Comparison of ENCODE assay signal across 34 cellular contexts in the genomic region with DNA sequence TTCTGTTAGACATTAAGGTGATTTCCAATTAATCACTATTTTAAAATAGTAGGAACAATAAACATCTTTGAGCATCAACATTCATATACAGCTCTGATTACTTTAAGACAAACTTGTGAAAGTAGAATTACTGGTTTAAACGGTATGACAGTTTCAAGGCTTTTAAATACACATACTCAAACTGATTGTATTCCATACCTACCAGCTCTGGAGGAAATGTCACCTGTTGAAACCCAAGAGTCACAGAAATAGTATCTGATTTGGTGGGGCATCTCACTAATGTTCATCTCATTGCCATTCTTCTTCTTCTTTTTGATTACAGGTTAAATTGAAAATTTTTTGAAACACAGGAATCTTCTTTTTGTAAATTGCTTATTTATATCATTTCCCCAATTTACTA.
"Had no signal": no experiment of that assay in that cellular context is flagged by ENCODE, and none has a peak within 500 bp of the region (broad histone marks: within the 10 kb centered on the region; RNA-seq: fewer than 3 reads in every experiment).

No MANE protein-coding gene starts in this region.

- H3K27me3 ChIP-seq: adrenal gland, body of pancreas, brain microvascular endothelial cell, breast epithelium had no signal

- H3K9me3 ChIP-seq: adrenal gland, body of pancreas, breast epithelium had no signal

- H3K36me3 ChIP-seq: brain microvascular endothelial cell had no signal

- H3K4me3 ChIP-seq: adrenal gland, body of pancreas, breast epithelium had no signal

- H3K27ac Mint-ChIP-seq: activated B cell treated with CpG ODN at 0.5 μM for 24 hours; activated CD4-positive, alpha-beta memory T cell treated with anti-CD3 and anti-CD28 coated beads for 36 hours; activated CD4-positive, alpha-beta T cell treated with anti-CD3 and anti-CD28 coated beads, Interleukin-2, amount 10 ng/mL, durations not matched to agents 24 days and 14 days; activated CD8-positive, alpha-beta T cell treated with anti-CD3 and anti-CD28 coated beads for 36 hours; activated naive CD4-positive, alpha-beta T cell treated with anti-CD3 and anti-CD28 coated beads for 36 hours; activated naive CD4-positive, alpha-beta T cell treated with anti-CD3 and anti-CD28 coated beads, Interleukin-2, amount 50 U/mL, for 72 hours; activated naive CD8-positive, alpha-beta T cell treated with anti-CD3 and anti-CD28 coated beads for 36 hours; activated T-helper 1 cell treated with anti-CD3 and anti-CD28 coated beads, Interleukin-12 subunit alpha, Interleukin-12 subunit beta, Interleukin-2, Interleukin-4 antibody, amounts not matched to agents 30 ng/mL and 10 ng/mL and 1 ng/mL, durations not matched to agents 14 hours and 24 hours and 36 hours; activated T-helper 17 cell treated with anti-CD3 and anti-CD28 coated beads, Interleukin-2, amount 50 U/mL, for 72 hours; T-helper 2 cell treated with Interferon-gamma antibody and Interleukin-4, amounts not matched to agents 5 μg/mL and 100 μg/mL, for 36 hours had no signal

- ATAC-seq: activated CD8-positive, alpha-beta T cell treated with anti-CD3 and anti-CD28 coated beads for 36 hours; activated naive CD4-positive, alpha-beta T cell treated with anti-CD3 and anti-CD28 coated beads, Interleukin-2, amount 50 U/mL, for 72 hours; activated T-cell treated with anti-CD3 and anti-CD28 coated beads, Interleukin-2, amount 50 U/mL, for 4 hours; activated T-cell treated with anti-CD3 and anti-CD28 coated beads, Interleukin-2, amount 50 U/mL, for 72 hours; activated T-helper 17 cell treated with anti-CD3 and anti-CD28 coated beads, Interleukin-2, amount 50 U/mL, for 72 hours; body of pancreas had no signal

- H3K4me1 Mint-ChIP-seq: activated CD4-positive, alpha-beta T cell treated with anti-CD3 and anti-CD28 coated beads, Interleukin-2, amount 10 ng/mL, durations not matched to agents 24 days and 14 days; activated naive CD8-positive, alpha-beta T cell treated with anti-CD3 and anti-CD28 coated beads for 36 hours; activated T-helper 17 cell treated with anti-CD3 and anti-CD28 coated beads, Interleukin-2, amount 50 U/mL, for 72 hours had no signal

- H3K4me1 ChIP-seq: adrenal gland, body of pancreas, breast epithelium had no signal

- H3K27me3 Mint-ChIP-seq: activated B cell treated with CpG ODN at 0.5 μM for 24 hours; activated CD4-positive, alpha-beta memory T cell treated with anti-CD3 and anti-CD28 coated beads for 36 hours; activated CD4-positive, alpha-beta T cell treated with anti-CD3 and anti-CD28 coated beads, Interleukin-2, amount 10 ng/mL, durations not matched to agents 24 days and 14 days; activated CD8-positive, alpha-beta T cell treated with anti-CD3 and anti-CD28 coated beads for 36 hours; activated naive CD8-positive, alpha-beta T cell treated with anti-CD3 and anti-CD28 coated beads for 36 hours; activated T-helper 17 cell treated with anti-CD3 and anti-CD28 coated beads, Interleukin-2, amount 50 U/mL, for 72 hours had no signal

- H3K4me3 Mint-ChIP-seq: activated B cell treated with CpG ODN at 0.5 μM for 24 hours; activated CD4-positive, alpha-beta memory T cell treated with anti-CD3 and anti-CD28 coated beads for 36 hours; activated CD4-positive, alpha-beta T cell treated with anti-CD3 and anti-CD28 coated beads, Interleukin-2, amount 10 ng/mL, durations not matched to agents 24 days and 14 days; activated CD8-positive, alpha-beta T cell treated with anti-CD3 and anti-CD28 coated beads for 36 hours; activated naive CD4-positive, alpha-beta T cell treated with anti-CD3 and anti-CD28 coated beads for 36 hours; activated naive CD8-positive, alpha-beta T cell treated with anti-CD3 and anti-CD28 coated beads for 36 hours; activated T-cell treated with anti-CD3 and anti-CD28 coated beads, Interleukin-2, amount 50 U/mL, for 4 hours; activated T-cell treated with anti-CD3 and anti-CD28 coated beads, Interleukin-2, amount 50 U/mL, for 72 hours; activated T-helper 1 cell treated with anti-CD3 and anti-CD28 coated beads, Interleukin-12 subunit alpha, Interleukin-12 subunit beta, Interleukin-2, Interleukin-4 antibody, amounts not matched to agents 30 ng/mL and 10 ng/mL and 1 ng/mL, durations not matched to agents 14 hours and 24 hours and 36 hours; activated T-helper 17 cell treated with anti-CD3 and anti-CD28 coated beads, Interleukin-2, amount 50 U/mL, for 72 hours; T-helper 2 cell treated with Interferon-gamma antibody and Interleukin-4, amounts not matched to agents 5 μg/mL and 100 μg/mL, for 36 hours had no signal

- DNase-seq: activated B cell treated with CpG ODN at 0.5 μM for 24 hours; activated CD4-positive, alpha-beta memory T cell treated with anti-CD3 and anti-CD28 coated beads for 36 hours; activated CD4-positive, alpha-beta T cell treated with anti-CD3 and anti-CD28 coated beads for 4 hours; activated CD4-positive, alpha-beta T cell treated with anti-CD3 and anti-CD28 coated beads, Interleukin-2, amount 10 ng/mL, durations not matched to agents 24 days and 14 days; activated CD4-positive, alpha-beta T cell treated with anti-CD3 and anti-CD28 coated beads, Interleukin-2, amount 50 U/mL, for 1 hour; activated CD4-positive, alpha-beta T cell treated with anti-CD3 and anti-CD28 coated beads, Interleukin-2, amount 50 U/mL, for 4 hours; activated CD4-positive, CD25-positive, alpha-beta regulatory T cell treated with anti-CD3 and anti-CD28 coated beads, Interleukin-2, amount 50 U/mL, for 72 hours; activated CD8-positive, alpha-beta memory T cell treated with anti-CD3 and anti-CD28 coated beads, Interleukin-2, amount 50 U/mL, for 4 hours; activated CD8-positive, alpha-beta T cell treated with anti-CD3 and anti-CD28 coated beads for 36 hours; activated effector memory CD4-positive, alpha-beta T cell treated with anti-CD3 and anti-CD28 coated beads, Interleukin-2, amount 50 U/mL, for 16 hours; activated gamma-delta T cell treated with Interleukin-2 at 50 U/mL for 16 hours; activated naive CD4-positive, alpha-beta T cell; activated naive CD4-positive, alpha-beta T cell treated with anti-CD3 and anti-CD28 coated beads for 36 hours; activated naive CD4-positive, alpha-beta T cell treated with anti-CD3 and anti-CD28 coated beads, Interleukin-2, amount 50 U/mL, for 16 hours; activated naive CD8-positive, alpha-beta T cell treated with anti-CD3 and anti-CD28 coated beads for 36 hours; activated T-cell treated with anti-CD3 and anti-CD28 coated beads for 4 hours; activated T-cell treated with anti-CD3 and anti-CD28 coated beads, Interleukin-2, amount 50 U/mL, for 1 hour; activated T-cell treated with anti-CD3 and anti-CD28 coated beads, Interleukin-2, amount 50 U/mL, for 4 hours; activated T-cell treated with anti-CD3 and anti-CD28 coated beads, Interleukin-2, amount 50 U/mL, for 72 hours; adrenal gland; amniotic stem cell; aorta; body of pancreas; brain microvascular endothelial cell; central memory CD4-positive, alpha-beta T cell; T-helper 2 cell; T-helper 9 cell had no signal

- H3K27ac ChIP-seq: adrenal gland, body of pancreas, brain microvascular endothelial cell, breast epithelium, VCaP had no signal

- FAIRE-seq: astrocyte had no signal
